18 cellular contexts compared by ENCODE assay signal in genomic region chr11:86627776-86628455, GRCh38. TPM values are rescaled to one million over a fixed set of nuclear protein-coding genes. Genes with fewer than 3 reads are reported as not detected.
DNase-seq lines count a peak whose midpoint lies in the region; ATAC-seq and TF ChIP-seq lines count a peak whose summit lies in the region.
"Had no signal": no experiment of that assay in that cellular context is flagged by ENCODE, and none has a peak within 500 bp of the region (broad histone marks: within the 10 kb centered on the region; RNA-seq: fewer than 3 reads in every experiment).

No MANE protein-coding gene starts in this region.

- ATAC-seq in IMR-90 (ENCODE audit: low read depth), result no peak
- no peak for ATAC-seq in thoracic aorta (ENCODE audit: insufficient number of reproducible peaks, low FRiP score, low read depth)
- ATAC-seq in HG03108 (IDR thresholded peaks at IDR 0.05; ENCODE audit: unreplicated experiment), result no peak
- ATAC-seq in GM18873 (IDR thresholded peaks at IDR 0.05; ENCODE audit: low FRiP score, unreplicated experiment), result no peak
- no peak for ATAC-seq in GM21447 (IDR thresholded peaks at IDR 0.05; ENCODE audit: unreplicated experiment)
- ATAC-seq: activated CD4-positive, CD25-positive, alpha-beta regulatory T cell treated with anti-CD3 and anti-CD28 coated beads, Interleukin-2, amount 50 U/mL, for 24 hours; activated naive CD4-positive, alpha-beta T cell treated with anti-CD3 and anti-CD28 coated beads, Interleukin-2, amount 50 U/mL, for 72 hours had no signal

- H2BK15ac ChIP-seq in IMR-90 (ENCODE audit: low read depth, low read length), result peak overlapping the region; percentile 39; the same call in 1 of the 3 replicates

- no peak overlapping the region; the same call in 1 of the 2 replicates for H3K14ac ChIP-seq in IMR-90 (replicated peaks; ENCODE audit: low read depth, low read length)

- H4K8ac ChIP-seq in IMR-90 (ENCODE audit: low read depth in 2 of 2, low read length in 2 of 2), result no peak overlapping the region

- H3K4me3 ChIP-seq in IMR-90 (ENCODE audit: insufficient read depth, low read depth, low read length) (no peak overlapping the region), thoracic aorta (no peak overlapping the region)
- H3K4me3 ChIP-seq: smooth muscle cell had no signal

- no peak overlapping the region for H3K27ac ChIP-seq in IMR-90 (ENCODE audit: insufficient read depth, low read length)
- peak overlapping the region; percentile 75 to 84 for H3K27ac ChIP-seq in thoracic aorta

- no peak overlapping the region for H2AFZ ChIP-seq in IMR-90 (replicated peaks; ENCODE audit: low read length, poor library complexity)

- no peaks in the 10 kb centered on the region for H4K20me1 ChIP-seq in IMR-90 (ENCODE audit: insufficient read depth, low read length)

- no peak overlapping the region for H2BK5ac ChIP-seq in IMR-90 (ENCODE audit: low read depth, low read length, poor library complexity, severe bottlenecking)

- H3K27me3 ChIP-seq in IMR-90 (ENCODE audit: control insufficient read depth, insufficient read depth, low read length) (no peaks in the 10 kb centered on the region), thoracic aorta (replicated peaks; ENCODE audit: insufficient read depth) (no peaks in the 10 kb centered on the region)

- H2BK120ac ChIP-seq in IMR-90 (ENCODE audit: low read depth, low read length), result peak overlapping the region; percentile 30; the same call in 1 of the 2 replicates

- H3K36me3 ChIP-seq in IMR-90 (ENCODE audit: control insufficient read depth, insufficient read depth, low read length) (no peaks in the 10 kb centered on the region), thoracic aorta (no peaks in the 10 kb centered on the region)

- H3K23ac ChIP-seq in IMR-90 (ENCODE audit: low read depth, low read length), result no peak overlapping the region

- no TSS peak for BruUV-seq in IMR-90 (replicated peaks; lab: Mats Ljungman, UMichigan)

- peaks cover 19% of the 10 kb centered on the region for H3K9me1 ChIP-seq in IMR-90 (ENCODE audit: insufficient read depth, low read length)

- dilution Hi-C loops in IMR-90 (cut with HindIII; ENCODE audit: low sequenced_read_pairs, unreplicated experiment), result no loop called here

- no peaks in the 10 kb centered on the region for H3K9me3 ChIP-seq in IMR-90 (ENCODE audit: control insufficient read depth, insufficient read depth, low read length)
- H3K9me3 ChIP-seq in thoracic aorta, result no peaks in the 10 kb centered on the region

- no peak overlapping the region; the same call in 1 of the 2 replicates for H3K18ac ChIP-seq in IMR-90 (ENCODE audit: low read depth, low read length)

- H3K4me1 ChIP-seq in IMR-90 (ENCODE audit: control insufficient read depth, insufficient read depth, low read length), result peaks cover 12% of the 10 kb centered on the region
- H3K4me1 ChIP-seq in thoracic aorta (ENCODE audit: control insufficient read depth in 1 of 2, low read depth in 2 of 2), result peaks cover 29 to 92% of the 10 kb centered on the region in 2 donors

- TF ChIP-seq RAD21 in IMR-90 (IDR thresholded peaks at IDR 0.05; ENCODE audit: low read length), result no peak

- TF ChIP-seq CTCF in IMR-90 (conservative IDR thresholded peaks at IDR 0.05; ENCODE audit: low read depth, low read length) (no peak), thoracic aorta (IDR thresholded peaks at IDR 0.05) (no peak)

- peaks cover 0 to 4% of the 10 kb centered on the region in 2 experiments; a peak in 2 of 4 replicates for H3K79me1 ChIP-seq in IMR-90 (ENCODE audit: low read depth in 1 of 2, low read length in 2 of 2)

- in situ Hi-C loops in IMR-90 (cut with MboI; ENCODE audit: low sequenced_read_pairs), result no loop called here

- no peak overlapping the region for H2AK9ac ChIP-seq in IMR-90 (replicated peaks; ENCODE audit: low read depth, low read length, poor library complexity)

- H3K4me2 ChIP-seq in IMR-90 (ENCODE audit: low read depth, low read length), result no peak overlapping the region
- H3K4me2 ChIP-seq: smooth muscle cell had no signal

- CTCF ChIA-PET in IMR-90 (lab: Yijun Ruan, JAX), result no interaction called here

- peak overlapping the region; percentile 50; the same call in 1 of the 2 replicates for H2BK20ac ChIP-seq in IMR-90 (ENCODE audit: low read depth, low read length)

- no peak overlapping the region for H3K56ac ChIP-seq in IMR-90 (ENCODE audit: extremely low read depth, insufficient read depth, low read length)

- H2AK5ac ChIP-seq in IMR-90 (ENCODE audit: low read depth, low read length), result peak overlapping the region; percentile 69; the same call in 1 of the 2 replicates

- H4K5ac ChIP-seq in IMR-90 (ENCODE audit: low read depth, low read length), result no peak overlapping the region

- H4K91ac ChIP-seq in IMR-90 (ENCODE audit: insufficient read depth, low read depth, low read length), result peak overlapping the region; percentile 58

- POLR2A ChIA-PET in IMR-90 (lab: Charles Lee; ENCODE audit: unreplicated experiment), result no interaction called here

- no CpG with 5 or more reads among the region's 7 CpGs for WGBS in IMR-90 (ENCODE audit: extremely low coverage in 2 of 2, insufficient read length in 1 of 2), 2 experiments

- H3K4ac ChIP-seq in IMR-90 (ENCODE audit: low read depth, low read length), result peak overlapping the region; percentile 51; the same call in 1 of the 2 replicates

- no peak for DNase-seq in IMR-90
- DNase-seq in fibroblast of gingiva (ENCODE audit: low read depth), result peak; percentile 85
- peak; percentile 57 for DNase-seq in occipital lobe (lab: John Stamatoyannopoulos, UW)
- DNase-seq in thoracic aorta (ENCODE audit: low spot score), result peak; percentile 17
- no peak for DNase-seq in activated CD8-positive, alpha-beta memory T cell treated with anti-CD3 and anti-CD28 coated beads, Interleukin-2, amount 50 U/mL, for 48 hours
- DNase-seq: caudate nucleus; DMS79 treated with DMSO at 0.1 percent for 48 hours; NCI-H146; NCI-H524; nephron progenitor cell; RPMI8226; stimulated activated naive CD4-positive, alpha-beta T cell treated with Interleukin-2 at 50 U/mL for 16 hours had no signal

- no peak for TF ChIP-seq POLR2A in IMR-90 (IDR thresholded peaks at IDR 0.05; ENCODE audit: low read depth, low read length)

- H3K9ac ChIP-seq in IMR-90 (ENCODE audit: low read depth, low read length), result no peak overlapping the region

- intact Hi-C loops in IMR-90 (cut with micrococcal nuclease), result no loop called here

TF ChIP-seq in IMR-90, 13 proteins besides CTCF, POLR2A, EP300 and RAD21:
- TF ChIP-seq, protein P1, sequence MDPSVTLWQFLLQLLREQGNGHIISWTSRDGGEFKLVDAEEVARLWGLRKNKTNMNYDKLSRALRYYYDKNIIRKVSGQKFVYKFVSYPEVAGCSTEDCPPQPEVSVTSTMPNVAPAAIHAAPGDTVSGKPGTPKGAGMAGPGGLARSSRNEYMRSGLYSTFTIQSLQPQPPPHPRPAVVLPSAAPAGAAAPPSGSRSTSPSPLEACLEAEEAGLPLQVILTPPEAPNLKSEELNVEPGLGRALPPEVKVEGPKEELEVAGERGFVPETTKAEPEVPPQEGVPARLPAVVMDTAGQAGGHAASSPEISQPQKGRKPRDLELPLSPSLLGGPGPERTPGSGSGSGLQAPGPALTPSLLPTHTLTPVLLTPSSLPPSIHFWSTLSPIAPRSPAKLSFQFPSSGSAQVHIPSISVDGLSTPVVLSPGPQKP (IDR thresholded peaks at IDR 0.05; ENCODE audit: borderline replicate concordance, low read depth, low read length), result no peak
- no peak for TF ChIP-seq MAFK (IDR thresholded peaks at IDR 0.05; ENCODE audit: low read depth, low read length)
- TF ChIP-seq RFX5 (IDR thresholded peaks at IDR 0.05; ENCODE audit: low read depth, low read length), result no peak
- TF ChIP-seq BHLHE40 (IDR thresholded peaks at IDR 0.05; ENCODE audit: low read depth, low read length), result no peak
- no peak for TF ChIP-seq NFE2L2 (IDR thresholded peaks at IDR 0.05; ENCODE audit: low read depth, low read length)
- no peak for TF ChIP-seq FOS (IDR thresholded peaks at IDR 0.05; ENCODE audit: low read depth, low read length)
- TF ChIP-seq MAZ (IDR thresholded peaks at IDR 0.05; ENCODE audit: borderline replicate concordance, low read depth, low read length), result no peak
- no peak for TF ChIP-seq USF2 (IDR thresholded peaks at IDR 0.05; ENCODE audit: low read depth, low read length)
- no peak for TF ChIP-seq CEBPB (IDR thresholded peaks at IDR 0.05; ENCODE audit: low read depth, low read length)
- TF ChIP-seq MXI1 (IDR thresholded peaks at IDR 0.05; ENCODE audit: borderline replicate concordance, low read depth, low read length), result no peak

RNA-seq across cellular contexts. Expression of gene ME3, which starts 44.5 kb away (rescaled TPM):
- total RNA-seq in IMR-90 (2012; rRNA removed) (9.0 and 9.2 TPM in 2 replicates), occipital lobe (99.0 TPM), thoracic aorta (10 to 100 TPM; 62.4 to 62.5 TPM)
- 7.8 and 10.1 TPM in 2 replicates for polyA plus RNA-seq in IMR-90 (2012; rRNA removed)
- 2.9 and 5.5 TPM in 2 replicates for polyA plus RNA-seq in IMR-90 (2012; cell fraction: cytosol; rRNA removed)
- polyA plus RNA-seq in IMR-90 (2012; cell fraction: nucleus; rRNA removed; ENCODE audit: low replicate concordance), result 39.5 and 39.7 TPM in 2 replicates

Comparison
In these comparisons a context has a peak if more than half of its experiments do, and no peak if none do; other contexts are left out.
1. DNase-seq: peak in fibroblast of gingiva (single experiment), occipital lobe (single experiment) and thoracic aorta (single experiment); none in IMR-90 (single experiment) and activated CD8-positive, alpha-beta memory T cell treated with anti-CD3 and anti-CD28 coated beads, Interleukin-2, amount 50 U/mL, for 48 hours (single experiment).